In the genomic region with DNA sequence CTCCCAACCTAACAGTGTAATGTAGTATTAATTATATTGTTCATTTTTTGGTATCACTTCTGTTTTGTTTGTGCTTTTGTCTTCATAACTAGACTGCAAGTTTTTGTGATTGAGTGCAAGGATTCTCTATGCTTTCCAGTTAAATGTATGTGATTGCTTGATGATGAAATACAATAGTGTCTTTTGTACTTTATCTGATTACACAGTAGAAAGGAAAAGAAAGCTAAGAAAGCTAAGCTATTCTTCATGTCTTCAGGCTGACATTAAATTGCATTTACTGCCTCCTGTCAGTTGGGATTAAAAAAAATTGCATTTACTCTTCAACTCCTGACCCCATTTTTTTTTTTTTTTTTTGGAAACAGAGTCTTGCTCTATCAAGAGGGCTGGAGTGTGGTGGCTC, we compare ENCODE assay signal across 24 cellular contexts. TPM values are rescaled to one million over a fixed set of nuclear protein-coding genes. Genes with fewer than 3 reads are reported as not detected.
"Had no signal": no experiment of that assay in that cellular context is flagged by ENCODE, and none has a peak within 500 bp of the region (broad histone marks: within the 10 kb centered on the region; RNA-seq: fewer than 3 reads in every experiment).

No MANE protein-coding gene starts in this region.

- H3K27ac Mint-ChIP-seq: activated naive CD8-positive, alpha-beta T cell treated with anti-CD3 and anti-CD28 coated beads, Interleukin-2, amount 10 ng/mL, durations not matched to agents 7 days and 5 days; activated T-helper 17 cell treated with anti-CD3 and anti-CD28 coated beads, Interleukin-2, amount 50 U/mL, for 72 hours; T-cell had no signal

- H3K27me3 Mint-ChIP-seq: activated naive CD8-positive, alpha-beta T cell treated with anti-CD3 and anti-CD28 coated beads, Interleukin-2, amount 10 ng/mL, durations not matched to agents 7 days and 5 days; activated T-helper 17 cell treated with anti-CD3 and anti-CD28 coated beads, Interleukin-2, amount 50 U/mL, for 72 hours; T-cell had no signal

- ATAC-seq: activated CD4-positive, CD25-positive, alpha-beta regulatory T cell treated with anti-CD3 and anti-CD28 coated beads, Interleukin-2, amount 50 U/mL, for 24 hours; activated T-helper 17 cell treated with anti-CD3 and anti-CD28 coated beads, Interleukin-2, amount 50 U/mL, for 72 hours; Panc1; Right ventricle myocardium inferior; T-cell had no signal

- H3K9me3 Mint-ChIP-seq: activated naive CD8-positive, alpha-beta T cell treated with anti-CD3 and anti-CD28 coated beads, Interleukin-2, amount 10 ng/mL, durations not matched to agents 7 days and 5 days; activated T-helper 17 cell treated with anti-CD3 and anti-CD28 coated beads, Interleukin-2, amount 50 U/mL, for 72 hours; T-cell had no signal

- DNase-seq: activated CD4-positive, alpha-beta T cell treated with anti-CD3 and anti-CD28 coated beads for 4 hours; activated gamma-delta T cell; activated naive CD4-positive, alpha-beta T cell treated with anti-CD3 and anti-CD28 coated beads, Interleukin-2, amount 50 U/mL, for 16 hours; activated naive CD8-positive, alpha-beta T cell treated with anti-CD3 and anti-CD28 coated beads, Interleukin-2, amount 10 ng/mL, durations not matched to agents 7 days and 5 days; activated T-cell treated with anti-CD3 and anti-CD28 coated beads for 4 hours; activated T-cell treated with anti-CD3 and anti-CD28 coated beads, Interleukin-2, amount 50 U/mL, for 48 hours; adrenal gland; anterior cingulate cortex; cerebellar nuclear complex; KG1; NCI-H1092; NCI-H1417; NCI-H1930; NCI-H2171 treated with DMSO at 0.1 percent for 48 hours; NCI-H226; NCI-H526; NCI-H774; RPMI8226; T-cell had no signal

- H3K4me3 Mint-ChIP-seq: activated naive CD8-positive, alpha-beta T cell treated with anti-CD3 and anti-CD28 coated beads, Interleukin-2, amount 10 ng/mL, durations not matched to agents 7 days and 5 days; activated T-helper 17 cell treated with anti-CD3 and anti-CD28 coated beads, Interleukin-2, amount 50 U/mL, for 72 hours; T-cell had no signal

RNA-seq across cellular contexts. Expression of a gene that starts 48.3 kb away (rescaled TPM):
- total RNA-seq: OCI-LY7 had no signal
